23 cellular contexts compared by ENCODE assay signal in genomic region chr9:91768977-91769916, GRCh38.
"Had no signal": no experiment of that assay in that cellular context is flagged by ENCODE, and none has a peak within 500 bp of the region (broad histone marks: within the 10 kb centered on the region; RNA-seq: fewer than 3 reads in every experiment).

No MANE protein-coding gene starts in this region.

- H3K4me1 ChIP-seq: lower lobe of right lung, pancreas, spleen had no signal

- H3K9me3 ChIP-seq: left lung, lower lobe of right lung, mucosa of descending colon, pancreas, prostate gland, uterus had no signal

- ATAC-seq: left lung; lower lobe of right lung; naive thymus-derived CD4-positive, alpha-beta T cell; pancreas; sciatic nerve; stimulated activated effector memory CD8-positive, alpha-beta T cell treated with anti-CD3 and anti-CD28 coated beads, Interleukin-12 subunit alpha, Interleukin-12 subunit beta, amount 100 ng/mL, for 72 hours had no signal

- DNase-seq: hippocampal formation; kidney; left lung; lower lobe of right lung; mammary epithelial cell; mesendoderm; midbrain; naive thymus-derived CD4-positive, alpha-beta T cell; nucleus accumbens; pancreas; retina; right cardiac atrium; small intestine; spleen; stimulated activated CD4-positive, alpha-beta T cell treated with anti-CD3 and anti-CD28 coated beads, Interleukin-4, amount 100 ng/mL, for 24 hours; stimulated activated naive CD4-positive, alpha-beta T cell; substantia nigra; uterus had no signal

- H3K27me3 ChIP-seq: pancreas, uterus had no signal

- H3K36me3 ChIP-seq: left lung, lower lobe of right lung, pancreas, prostate gland, spleen, tibial nerve, uterus had no signal

- H3K4me3 ChIP-seq: left lung, lower lobe of right lung, mucosa of descending colon, pancreas, prostate gland, spleen, tibial nerve, uterus had no signal

- H3K27ac ChIP-seq: left lung, lower lobe of right lung, pancreas, prostate gland, spleen, tibial nerve, uterus had no signal
